ENCODE assay signal across 40 cellular contexts in genomic region chr18:7480853-7481252, GRCh38.
"Had no signal": no experiment of that assay in that cellular context is flagged by ENCODE, and none has a peak within 500 bp of the region (broad histone marks: within the 10 kb centered on the region; RNA-seq: fewer than 3 reads in every experiment).

No MANE protein-coding gene starts in this region.

- H3K9me3 ChIP-seq: adrenal gland, body of pancreas, breast epithelium had no signal

- H3K4me1 ChIP-seq: adrenal gland, body of pancreas, breast epithelium had no signal

- H3K4me3 ChIP-seq: adrenal gland, body of pancreas, breast epithelium, cardiac muscle cell had no signal

- H3K36me3 ChIP-seq: adrenal gland, brain microvascular endothelial cell, breast epithelium, cardiac muscle cell had no signal

- H3K27ac ChIP-seq: body of pancreas, brain microvascular endothelial cell, cardiac muscle cell, VCaP had no signal

- FAIRE-seq: astrocyte, TTC549 had no signal

- DNase-seq: activated CD4-positive, alpha-beta memory T cell treated with anti-CD3 and anti-CD28 coated beads, Interleukin-2, amount 10 ng/mL, durations not matched to agents 7 days and 5 days; activated CD4-positive, alpha-beta T cell treated with anti-CD3 and anti-CD28 coated beads for 1 hour; activated CD4-positive, alpha-beta T cell treated with anti-CD3 and anti-CD28 coated beads for 36 hours; activated CD4-positive, alpha-beta T cell treated with anti-CD3 and anti-CD28 coated beads for 48 hours; activated CD4-positive, alpha-beta T cell treated with anti-CD3 and anti-CD28 coated beads, Interleukin-2, amount 10 ng/mL, durations not matched to agents 7 days and 5 days; activated CD4-positive, alpha-beta T cell treated with anti-CD3 and anti-CD28 coated beads, Interleukin-2, amount 50 U/mL, for 48 hours; activated CD4-positive, CD25-positive, alpha-beta regulatory T cell; activated CD8-positive, alpha-beta memory T cell treated with anti-CD3 and anti-CD28 coated beads for 24 hours; activated CD8-positive, alpha-beta memory T cell treated with anti-CD3 and anti-CD28 coated beads, Interleukin-2, amount 10 ng/mL, durations not matched to agents 7 days and 5 days; activated CD8-positive, alpha-beta T cell treated with anti-CD3 and anti-CD28 coated beads, Interleukin-2, amount 10 ng/mL, durations not matched to agents 7 days and 5 days; activated effector memory CD4-positive, alpha-beta T cell treated with anti-CD3 and anti-CD28 coated beads, Interleukin-2, amount 50 U/mL, for 16 hours; activated gamma-delta T cell treated with Interleukin-2 at 50 U/mL for 16 hours; activated naive CD4-positive, alpha-beta T cell; activated naive CD4-positive, alpha-beta T cell treated with anti-CD3 and anti-CD28 coated beads for 36 hours; activated naive CD4-positive, alpha-beta T cell treated with anti-CD3 and anti-CD28 coated beads, Interleukin-2, amount 50 U/mL, for 16 hours; activated naive CD8-positive, alpha-beta T cell treated with anti-CD3 and anti-CD28 coated beads for 36 hours; activated T-cell treated with anti-CD3 and anti-CD28 coated beads for 4 hours; activated T-cell treated with anti-CD3 and anti-CD28 coated beads, Interleukin-2, amount 50 U/mL, for 1 hour; activated T-cell treated with anti-CD3 and anti-CD28 coated beads, Interleukin-2, amount 50 U/mL, for 4 hours; activated T-cell treated with anti-CD3 and anti-CD28 coated beads, Interleukin-2, amount 50 U/mL, for 72 hours; adrenal gland; amniotic stem cell; aorta; body of pancreas; brain microvascular endothelial cell; caudate nucleus; cerebellar nuclear complex; SW 1271; T-helper 1 cell; T-helper 2 cell; T-helper 9 cell had no signal

- ATAC-seq: activated CD4-positive, alpha-beta T cell treated with anti-CD3 and anti-CD28 coated beads for 36 hours; activated CD4-positive, CD25-positive, alpha-beta regulatory T cell treated with anti-CD3 and anti-CD28 coated beads, Interleukin-2, amount 50 U/mL, for 24 hours; activated CD8-positive, alpha-beta memory T cell treated with anti-CD3 and anti-CD28 coated beads, Interleukin-2, amount 10 ng/mL, durations not matched to agents 7 days and 5 days; activated CD8-positive, alpha-beta T cell treated with anti-CD3 and anti-CD28 coated beads, Interleukin-2, amount 10 ng/mL, durations not matched to agents 7 days and 5 days; activated naive CD4-positive, alpha-beta T cell treated with anti-CD3 and anti-CD28 coated beads, Interleukin-2, amount 50 U/mL, for 72 hours; activated T-cell treated with anti-CD3 and anti-CD28 coated beads, Interleukin-2, amount 50 U/mL, for 4 hours; activated T-cell treated with anti-CD3 and anti-CD28 coated beads, Interleukin-2, amount 50 U/mL, for 72 hours; activated T-helper 17 cell treated with anti-CD3 and anti-CD28 coated beads, Interleukin-2, amount 50 U/mL, for 72 hours; body of pancreas; WTC11 had no signal

- H3K27me3 ChIP-seq: adrenal gland, body of pancreas, brain microvascular endothelial cell, breast epithelium, cardiac muscle cell had no signal
